13 cellular contexts compared by ENCODE assay signal in genomic region chr12:87112946-87113345, GRCh38.
"Had no signal": no experiment of that assay in that cellular context is flagged by ENCODE, and none has a peak within 500 bp of the region (broad histone marks: within the 10 kb centered on the region; RNA-seq: fewer than 3 reads in every experiment).

No MANE protein-coding gene starts in this region.

- ATAC-seq: gastroesophageal sphincter, left lobe of liver, sciatic nerve had no signal

- H3K4me2 ChIP-seq: neural progenitor cell had no signal

- H3K4me1 ChIP-seq: gastroesophageal sphincter, neural progenitor cell, suprapubic skin, upper lobe of left lung had no signal

- H3K36me3 Mint-ChIP-seq: naive B cell, neural progenitor cell had no signal

- DNase-seq: activated CD4-positive, CD25-positive, alpha-beta regulatory T cell treated with anti-CD3 and anti-CD28 coated beads, Interleukin-2, amount 50 U/mL, for 72 hours; activated naive CD4-positive, alpha-beta T cell treated with Interleukin-2 at 50 U/mL for 16 hours; aorta; islet precursor cell; naive B cell; ovary; upper lobe of left lung had no signal

- H3K27ac ChIP-seq: gastroesophageal sphincter, neural progenitor cell, ovary, suprapubic skin, upper lobe of left lung had no signal

- H3K4me3 Mint-ChIP-seq: naive B cell; neural progenitor cell; stimulated activated naive CD8-positive, alpha-beta T cell treated with anti-CD3 and anti-CD28 coated beads, Interleukin-15, Interleukin-2, amounts not matched to agents 100 ng/mL and 50 ng/mL, for 24 hours had no signal

- H3K4me3 ChIP-seq: gastroesophageal sphincter, neural progenitor cell, ovary, suprapubic skin, upper lobe of left lung had no signal

- H3K4me1 Mint-ChIP-seq: naive B cell, neural progenitor cell had no signal

- H3K9me3 Mint-ChIP-seq: neural progenitor cell; stimulated activated naive CD8-positive, alpha-beta T cell treated with anti-CD3 and anti-CD28 coated beads, Interleukin-15, Interleukin-2, amounts not matched to agents 100 ng/mL and 50 ng/mL, for 24 hours had no signal

- H3K36me3 ChIP-seq: gastroesophageal sphincter, neural progenitor cell, ovary, suprapubic skin, upper lobe of left lung had no signal

- H3K9me3 ChIP-seq: gastroesophageal sphincter, ovary, suprapubic skin, upper lobe of left lung had no signal

- H2AFZ ChIP-seq: neural progenitor cell had no signal

- H3K27me3 ChIP-seq: gastroesophageal sphincter, neural progenitor cell, ovary, suprapubic skin, upper lobe of left lung had no signal

- H3K27me3 Mint-ChIP-seq: naive B cell; stimulated activated naive CD8-positive, alpha-beta T cell treated with anti-CD3 and anti-CD28 coated beads, Interleukin-15, Interleukin-2, amounts not matched to agents 100 ng/mL and 50 ng/mL, for 24 hours had no signal
